Comparison of ENCODE assay signal across 8 cellular contexts in genomic region chr6:52551483-52552277, GRCh38. TPM values are rescaled to one million over a fixed set of nuclear protein-coding genes. Genes with fewer than 3 reads are reported as not detected.
DNase-seq lines count a peak whose midpoint lies in the region; ATAC-seq and TF ChIP-seq lines count a peak whose summit lies in the region.

No MANE protein-coding gene starts in this region.

- DNase-seq in M059J (ENCODE audit: low read depth) (peak; percentile 99), T1000 (lab: John Stamatoyannopoulos, UW) (peak; percentile 71), cardiac muscle cell (ENCODE audit: low read depth in 1 of 2, low spot score in 1 of 2) (peak; percentile 28 to 80), retina (peak; percentile 80)

- H3K27ac ChIP-seq in ACC112 (ENCODE audit: low read depth, low read length) (peak overlapping the region; percentile 96), cardiac muscle cell (peak overlapping the region; percentile 44)

- TF ChIP-seq CTCF in cardiac muscle cell (IDR thresholded peaks at IDR 0.05; ENCODE audit: low read depth, low read length): peak; percentile 15

- no peaks in the 10 kb centered on the region for H3K9me3 ChIP-seq in cardiac muscle cell (ENCODE audit: low read depth)

- H3K36me3 ChIP-seq in ACC112 (ENCODE audit: insufficient read depth, low read length) (peaks cover 8% of the 10 kb centered on the region; the same call in 1 of the 2 replicates), cardiac muscle cell (no peaks in the 10 kb centered on the region)

- H3K79me2 ChIP-seq in ACC112 (ENCODE audit: control insufficient read depth, insufficient read depth, low read length, unreplicated experiment): peaks cover 99% of the 10 kb centered on the region

- ATAC-seq in GM21737 (IDR thresholded peaks at IDR 0.05; ENCODE audit: unreplicated experiment): no peak
- no peak for ATAC-seq in GM18868 (IDR thresholded peaks at IDR 0.05; ENCODE audit: unreplicated experiment)
- no peak for ATAC-seq in HG03432 (IDR thresholded peaks at IDR 0.05; ENCODE audit: unreplicated experiment)

- H3K4me3 ChIP-seq in ACC112 (ENCODE audit: low read depth, low read length): peak overlapping the region; percentile 3; the same call in 1 of the 2 replicates
- H3K4me3 ChIP-seq in cardiac muscle cell: no peak overlapping the region

- H3K4me1 ChIP-seq in ACC112 (ENCODE audit: control insufficient read depth, insufficient read depth, low read length, unreplicated experiment): peaks cover 94% of the 10 kb centered on the region
- H3K4me1 ChIP-seq in cardiac muscle cell (ENCODE audit: low read depth): peaks cover 15% of the 10 kb centered on the region

- H3K27me3 ChIP-seq in ACC112 (ENCODE audit: insufficient read depth, low read length) (no peaks in the 10 kb centered on the region), cardiac muscle cell (no peaks in the 10 kb centered on the region)

- H2AFZ ChIP-seq in ACC112 (ENCODE audit: low read length, unreplicated experiment): no peak overlapping the region

RNA-seq across cellular contexts. Expression of gene TRAM2, which starts 25.2 kb away (rescaled TPM):
- total RNA-seq in M059J (2014; rRNA removed; shearing (Covaris generic)): 116 and 176 TPM in 2 replicates
- 6.6 and 7.0 TPM in 2 replicates for total RNA-seq in cardiac muscle cell
- polyA plus RNA-seq in cardiac muscle cell: 4.5 and 7.7 TPM in 2 replicates

Comparison
In these comparisons a context has a peak if more than half of its experiments do, and no peak if none do; other contexts are left out.
1. RNA of gene TRAM2, which starts 25.2 kb away (total RNA-seq): 116 to 176 TPM in M059J; 6.6 to 7.0 TPM in cardiac muscle cell; every median in the first group is over 10 times any median in the second.
2. Peak in every context shown above with its lines, with median percentiles within 50 percentile points of each other: DNase-seq.